8 cellular contexts compared by ENCODE assay signal in the genomic region with DNA sequence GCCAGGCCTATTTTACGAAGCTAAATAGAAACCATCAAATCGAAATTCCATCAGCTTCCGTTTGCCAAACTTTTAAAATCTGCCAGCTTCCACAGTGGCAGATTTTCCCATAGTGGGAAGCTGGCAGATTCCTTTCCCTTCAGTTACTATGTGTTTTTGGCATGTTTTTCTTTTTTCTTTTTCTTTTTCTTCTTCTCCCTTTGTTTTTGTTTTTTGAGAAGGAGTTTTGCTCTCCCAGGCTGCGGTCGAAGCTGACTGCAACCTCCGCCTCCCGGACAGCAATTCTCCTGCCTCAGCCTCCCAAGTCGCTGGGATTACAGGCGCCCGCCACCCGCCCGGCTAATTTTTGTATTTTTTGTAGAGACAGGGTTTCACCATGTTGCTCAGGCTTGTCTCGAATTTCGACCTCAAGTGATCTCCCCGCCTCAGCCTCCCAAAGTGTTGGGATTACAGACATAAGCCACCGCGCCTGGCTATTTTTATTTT. TPM values are rescaled to one million over a fixed set of nuclear protein-coding genes. Genes with fewer than 3 reads are reported as not detected.
A peak's percentile ranks its signal among the peaks of the same experiment; 100 is the strongest.
DNase-seq lines count a peak whose midpoint lies in the region; ATAC-seq, FAIRE-seq and TF ChIP-seq lines count a peak whose summit lies in the region.

No MANE protein-coding gene starts in this region.

- peak overlapping the region; percentile 99 for H3K27ac Mint-ChIP-seq in activated CD4-positive, alpha-beta T cell treated with anti-CD3 and anti-CD28 coated beads, Interleukin-2, amount 10 ng/mL, durations not matched to agents 7 days and 5 days
- peak overlapping the region; percentile 100 for H3K27ac Mint-ChIP-seq in astrocyte (ENCODE audit: unreplicated experiment)

- peaks cover 38% of the 10 kb centered on the region for H3K79me2 ChIP-seq in astrocyte (ENCODE audit: insufficient read depth, low read length)

- H3K9me3 ChIP-seq in astrocyte (ENCODE audit: insufficient read depth, low read depth, low read length) (no peaks in the 10 kb centered on the region), right lobe of liver (no peaks in the 10 kb centered on the region), thyroid gland (no peaks in the 10 kb centered on the region)

- H3K4me3 ChIP-seq in astrocyte (ENCODE audit: insufficient read depth, low read depth, low read length): peak overlapping the region; percentile 100
- H3K4me3 ChIP-seq in right lobe of liver: peak overlapping the region; percentile 63 to 86 (median 68)
- H3K4me3 ChIP-seq in thyroid gland (replicated peaks in 1 of 3): peak overlapping the region in 2 of 3 donors; percentile 65 to 76

- CTCF ChIA-PET in activated CD4-positive, alpha-beta T cell treated with anti-CD3 and anti-CD28 coated beads, Interleukin-2, amount 10 ng/mL, durations not matched to agents 7 days and 5 days (lab: Charles Lee): interaction anchor here (0.6 to 1.3 kb wide), 3 partner anchors 27 to 371 kb away, joined by 3 to 4 read pairs (median 3); no protein-coding TSS in a partner anchor

- H3K9me3 Mint-ChIP-seq in activated CD4-positive, alpha-beta T cell treated with anti-CD3 and anti-CD28 coated beads, Interleukin-2, amount 10 ng/mL, durations not matched to agents 7 days and 5 days: no peaks in the 10 kb centered on the region
- no peaks in the 10 kb centered on the region for H3K9me3 Mint-ChIP-seq in astrocyte (ENCODE audit: unreplicated experiment)

- peak overlapping the region; percentile 87 for H2AFZ ChIP-seq in astrocyte (ENCODE audit: low read depth, low read length)

- FAIRE-seq in astrocyte (lab: Jason Lieb, UNC): no peak

- intact Hi-C loops in right lobe of liver (cut with DNase I): no loop called here
- intact Hi-C loops in thyroid gland (cut with DNase I): loop anchor here (2.0 kb wide), 1 partner anchor 27 kb away; a partner anchor contains a TSS
- intact Hi-C loops in left colon (cut with DNase I, micrococcal nuclease): no loop called here

- H4K20me1 ChIP-seq in astrocyte (ENCODE audit: insufficient read depth, low read length): peaks cover 18% of the 10 kb centered on the region

- TF ChIP-seq CTCF in astrocyte (IDR thresholded peaks at IDR 0.05; ENCODE audit: insufficient read depth, low read depth, low read length) (no peak), right lobe of liver (IDR thresholded peaks at IDR 0.05) (no peak), thyroid gland (IDR thresholded peaks at IDR 0.05) (no peak)

- no peak for DNase-seq in activated CD4-positive, alpha-beta T cell treated with anti-CD3 and anti-CD28 coated beads, Interleukin-2, amount 10 ng/mL, durations not matched to agents 7 days and 5 days
- DNase-seq in activated CD4-positive, alpha-beta T cell treated with anti-CD3 and anti-CD28 coated beads for 1 hour: no peak
- DNase-seq in astrocyte (ENCODE audit: low read depth) (no peak), right lobe of liver (no peak), thyroid gland (no peak), left colon (no peak)
- no peak for DNase-seq in stimulated activated naive CD4-positive, alpha-beta T cell treated with Interleukin-2 at 50 U/mL for 16 hours (lab: John Stamatoyannopoulos, UW)

- H3K27me3 ChIP-seq in astrocyte (ENCODE audit: insufficient read depth, low read length): no peaks in the 10 kb centered on the region
- H3K27me3 ChIP-seq in right lobe of liver: no peaks in the 10 kb centered on the region
- no peaks in the 10 kb centered on the region for H3K27me3 ChIP-seq in thyroid gland

- H3K27me3 Mint-ChIP-seq in activated CD4-positive, alpha-beta T cell treated with anti-CD3 and anti-CD28 coated beads, Interleukin-2, amount 10 ng/mL, durations not matched to agents 7 days and 5 days: no peaks in the 10 kb centered on the region
- H3K27me3 Mint-ChIP-seq in astrocyte (ENCODE audit: low read depth, unreplicated experiment): peaks cover 3% of the 10 kb centered on the region

- no peak for TF ChIP-seq POLR2A in right lobe of liver (IDR thresholded peaks at IDR 0.05)
- no peak for TF ChIP-seq POLR2A in thyroid gland (IDR thresholded peaks at IDR 0.05)

- ATAC-seq in right lobe of liver (no peak), left colon (no peak), HG03571 (IDR thresholded peaks at IDR 0.05; ENCODE audit: unreplicated experiment) (no peak)

- peak overlapping the region; percentile 99 for H3K9ac ChIP-seq in astrocyte (ENCODE audit: low read length)

- H3K4me2 ChIP-seq in astrocyte (ENCODE audit: low read length): peak overlapping the region; percentile 99

- peak overlapping the region; percentile 95 for H3K4me3 Mint-ChIP-seq in activated CD4-positive, alpha-beta T cell treated with anti-CD3 and anti-CD28 coated beads, Interleukin-2, amount 10 ng/mL, durations not matched to agents 7 days and 5 days
- H3K4me3 Mint-ChIP-seq in astrocyte (ENCODE audit: unreplicated experiment): peak overlapping the region; percentile 96

- H3K27ac ChIP-seq in astrocyte (ENCODE audit: low read depth, low read length) (peak overlapping the region; percentile 100), right lobe of liver (peak overlapping the region; percentile 91 to 99 (median 95)), thyroid gland (peak overlapping the region; percentile 96 to 99 (median 98))

- 92% methylated on average over 16 of the region's 17 CpGs for WGBS in right lobe of liver (ENCODE audit: insufficient coverage, low coverage, low lambda C conversion rate, missing lambda C conversion rate)
- WGBS in thyroid gland, 2 donors: 94% methylated on average over 17 of the region's 17 CpGs

- H3K4me1 ChIP-seq in astrocyte (ENCODE audit: insufficient read depth, low read length) (peaks cover 13% of the 10 kb centered on the region), right lobe of liver (peaks cover 0 to 15% (median 7%) of the 10 kb centered on the region in 4 donors), thyroid gland (peaks cover 14 to 16% of the 10 kb centered on the region in 2 donors)

- H3K36me3 ChIP-seq in astrocyte (ENCODE audit: insufficient read depth, low read length): no peaks in the 10 kb centered on the region
- H3K36me3 ChIP-seq in right lobe of liver: peaks cover 0 to 3% (median 1%) of the 10 kb centered on the region in 4 donors
- peaks cover 2 to 4% of the 10 kb centered on the region in 2 donors for H3K36me3 ChIP-seq in thyroid gland

- POLR2A ChIA-PET in activated CD4-positive, alpha-beta T cell treated with anti-CD3 and anti-CD28 coated beads, Interleukin-2, amount 10 ng/mL, durations not matched to agents 7 days and 5 days (lab: Charles Lee): interaction anchor here (0.5 to 1.3 kb wide), 3 partner anchors 9 to 74 kb away, joined by 3 to 5 read pairs (median 4); a partner anchor contains a TSS

- peaks cover 36% of the 10 kb centered on the region for H3K4me1 Mint-ChIP-seq in activated CD4-positive, alpha-beta T cell treated with anti-CD3 and anti-CD28 coated beads, Interleukin-2, amount 10 ng/mL, durations not matched to agents 7 days and 5 days
- H3K4me1 Mint-ChIP-seq in astrocyte (ENCODE audit: low read depth, unreplicated experiment): peaks cover 12% of the 10 kb centered on the region

- peaks cover 8% of the 10 kb centered on the region for H3K36me3 Mint-ChIP-seq in activated CD4-positive, alpha-beta T cell treated with anti-CD3 and anti-CD28 coated beads, Interleukin-2, amount 10 ng/mL, durations not matched to agents 7 days and 5 days (ENCODE audit: low read depth)
- H3K36me3 Mint-ChIP-seq in astrocyte (ENCODE audit: low read depth, unreplicated experiment): peaks cover 5% of the 10 kb centered on the region

RNA-seq across cellular contexts. Expression of a gene that starts 0.7 kb away (rescaled TPM):
- 10 to 100 TPM; 27.2 to 30.5 TPM for total RNA-seq in activated CD4-positive, alpha-beta T cell treated with anti-CD3 and anti-CD28 coated beads, Interleukin-2, amount 10 ng/mL, durations not matched to agents 7 days and 5 days
- total RNA-seq in astrocyte (12.4 and 13.7 TPM in 2 replicates), right lobe of liver (10 to 100 TPM in 2 of 6 experiments, 1 to 10 TPM in 4; 6.8 to 13.1 (median 9.2) TPM), thyroid gland (10 to 100 TPM; 19.0 to 26.8 (median 22.1) TPM), left colon (10 to 100 TPM; 19.0 to 21.0 TPM)

RNA-seq across cellular contexts. Expression of a gene that starts 26.4 kb away (rescaled TPM):
- total RNA-seq in activated CD4-positive, alpha-beta T cell treated with anti-CD3 and anti-CD28 coated beads, Interleukin-2, amount 10 ng/mL, durations not matched to agents 7 days and 5 days: 10 to 100 TPM; 49.4 to 52.6 TPM
- total RNA-seq in astrocyte (54.4 and 58.2 TPM in 2 replicates), right lobe of liver (10 to 100 TPM; 11.5 to 19.5 (median 15.4) TPM), thyroid gland (10 to 100 TPM; 40.8 to 48.6 (median 43.8) TPM), left colon (10 to 100 TPM; 14.1 to 18.5 TPM)

RNA-seq across cellular contexts. Expression of a gene that starts 27.7 kb away (rescaled TPM):
- total RNA-seq in activated CD4-positive, alpha-beta T cell treated with anti-CD3 and anti-CD28 coated beads, Interleukin-2, amount 10 ng/mL, durations not matched to agents 7 days and 5 days: 1,000 to 10,000 TPM; 1,147 to 1,160 TPM
- total RNA-seq in astrocyte (954 and 1,087 TPM in 2 replicates), right lobe of liver (100 to 1,000 TPM; 389 to 609 (median 436) TPM), thyroid gland (1,000 to 10,000 TPM; 1,055 to 2,735 (median 1,279) TPM), left colon (100 to 1,000 TPM; 836 to 861 TPM)

RNA-seq across cellular contexts. Expression of a gene that starts 44.1 kb away (rescaled TPM):
- 100 to 1,000 TPM; 189 to 200 TPM for total RNA-seq in activated CD4-positive, alpha-beta T cell treated with anti-CD3 and anti-CD28 coated beads, Interleukin-2, amount 10 ng/mL, durations not matched to agents 7 days and 5 days
- 395 and 421 TPM in 2 replicates for total RNA-seq in astrocyte
- total RNA-seq in right lobe of liver: 100 to 1,000 TPM in 2 of 6 experiments, 10 to 100 TPM in 4; 52.2 to 124 (median 84.8) TPM
- total RNA-seq in thyroid gland: 10 to 100 TPM; 69.3 to 77.5 (median 71.1) TPM
- 100 to 1,000 TPM; 245 to 318 TPM for total RNA-seq in left colon
